8 cellular contexts compared by ENCODE assay signal in the genomic region with DNA sequence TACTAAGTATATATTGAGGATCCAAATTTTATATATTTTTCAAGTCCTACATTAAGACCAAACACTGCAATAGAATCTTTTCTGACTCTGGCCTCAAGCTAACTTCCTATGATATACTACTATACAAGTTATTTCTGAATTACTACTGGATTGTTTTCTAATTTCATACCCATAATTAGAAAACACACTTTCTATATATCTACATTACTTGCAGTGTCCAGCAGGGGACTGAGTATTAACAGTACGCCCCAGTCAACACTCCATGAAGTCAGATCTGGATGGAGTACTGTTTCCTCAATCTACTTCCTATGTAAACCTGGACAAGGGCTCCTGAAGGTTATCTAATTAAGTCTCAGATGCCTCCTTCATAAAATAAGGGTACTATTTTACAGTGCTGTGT.
DNase-seq lines count a peak whose midpoint lies in the region; ATAC-seq and TF ChIP-seq lines count a peak whose summit lies in the region.

No MANE protein-coding gene starts in this region.

- peak; percentile 37 for TF ChIP-seq CTCF in Calu3 (IDR thresholded peaks at IDR 0.05; ENCODE audit: unreplicated experiment)
- TF ChIP-seq CTCF in HFFc6 (IDR thresholded peaks at IDR 0.05): peak; percentile 74
- TF ChIP-seq CTCF in WTC11 (IDR thresholded peaks at IDR 0.05): no peak

- H3K9me3 Mint-ChIP-seq in Calu3 (ENCODE audit: low read depth, unreplicated experiment): peaks cover 2% of the 10 kb centered on the region
- H3K9me3 Mint-ChIP-seq in HFFc6: no peaks in the 10 kb centered on the region
- no peaks in the 10 kb centered on the region for H3K9me3 Mint-ChIP-seq in WTC11

- POLR2A ChIA-PET in WTC11 (lab: Charles Lee): no interaction called here

- intact Hi-C loops in Calu3 (cut with micrococcal nuclease; ENCODE audit: unreplicated experiment): no loop called here

- no TSS peak for BruUV-seq in Calu3 (replicated peaks; lab: Mats Ljungman, UMichigan)

- H3K27ac Mint-ChIP-seq in Calu3 (ENCODE audit: unreplicated experiment): peak overlapping the region; percentile 16
- no peak overlapping the region for H3K27ac Mint-ChIP-seq in HFFc6
- H3K27ac Mint-ChIP-seq in WTC11: no peak overlapping the region

- no peaks in the 10 kb centered on the region for H3K4me1 Mint-ChIP-seq in Calu3 (ENCODE audit: low read depth, unreplicated experiment)
- no peaks in the 10 kb centered on the region for H3K4me1 Mint-ChIP-seq in HFFc6 (ENCODE audit: low read depth)
- H3K4me1 Mint-ChIP-seq in WTC11: no peaks in the 10 kb centered on the region

- H3K36me3 Mint-ChIP-seq in Calu3 (ENCODE audit: insufficient read depth, unreplicated experiment) (no peaks in the 10 kb centered on the region), HFFc6 (ENCODE audit: low read depth) (no peaks in the 10 kb centered on the region), WTC11 (0 out of 2 replicates have a peak, but pooled peaks cover 4% of the 10 kb centered on the region)

- CTCF ChIA-PET in Calu3 (lab: Charles Lee): no interaction called here
- CTCF ChIA-PET in WTC11 (lab: Charles Lee): interaction anchor here (1.7 kb wide), 1 partner anchor 18 kb away, joined by 6 read pairs; no protein-coding TSS in a partner anchor

- H3K27me3 Mint-ChIP-seq in Calu3 (ENCODE audit: unreplicated experiment): no peaks in the 10 kb centered on the region
- H3K27me3 Mint-ChIP-seq in HFFc6 (ENCODE audit: insufficient read depth): no peaks in the 10 kb centered on the region
- H3K27me3 Mint-ChIP-seq in WTC11 (ENCODE audit: low read depth): no peaks in the 10 kb centered on the region

- no peak for DNase-seq in Calu3
- no peak for DNase-seq in HFFc6
- no peak for DNase-seq in WTC11 (ENCODE audit: low spot score)
- DNase-seq in lung microvascular endothelial cell (ENCODE audit: low read depth in 2 of 2): peak; percentile 23 to 31
- no peak for DNase-seq in NCI-H2227 (lab: John Stamatoyannopoulos, UW; ENCODE audit: unreplicated experiment)

- peak; percentile 51; the same call in 1 of the 2 replicates for ATAC-seq in WTC11
- no peak for ATAC-seq in GM19035 (IDR thresholded peaks at IDR 0.05; ENCODE audit: unreplicated experiment)
- ATAC-seq in HG02759 (IDR thresholded peaks at IDR 0.05; ENCODE audit: unreplicated experiment): no peak
- ATAC-seq in HG02970 (IDR thresholded peaks at IDR 0.05; ENCODE audit: low FRiP score, unreplicated experiment): no peak

- H3K4me3 Mint-ChIP-seq in Calu3 (ENCODE audit: low read depth, unreplicated experiment): no peak overlapping the region
- H3K4me3 Mint-ChIP-seq in HFFc6: no peak overlapping the region
- H3K4me3 Mint-ChIP-seq in WTC11: no peak overlapping the region

TF ChIP-seq in WTC11, 78 proteins besides CTCF, POLR2A, EP300 and RAD21:
- TF ChIP-seq NR2C2 (CRISPR knock-in tag; IDR thresholded peaks at IDR 0.05) (no peak), OVOL2 (CRISPR knock-in tag; IDR thresholded peaks at IDR 0.05; ENCODE audit: borderline replicate concordance) (no peak), GRHL2 (CRISPR knock-in tag; IDR thresholded peaks at IDR 0.05; ENCODE audit: insufficient replicate concordance, severe bottlenecking) (no peak), NFYB (CRISPR knock-in tag; conservative IDR thresholded peaks at IDR 0.05; ENCODE audit: low read depth) (no peak)
- TF ChIP-seq, protein P1, sequence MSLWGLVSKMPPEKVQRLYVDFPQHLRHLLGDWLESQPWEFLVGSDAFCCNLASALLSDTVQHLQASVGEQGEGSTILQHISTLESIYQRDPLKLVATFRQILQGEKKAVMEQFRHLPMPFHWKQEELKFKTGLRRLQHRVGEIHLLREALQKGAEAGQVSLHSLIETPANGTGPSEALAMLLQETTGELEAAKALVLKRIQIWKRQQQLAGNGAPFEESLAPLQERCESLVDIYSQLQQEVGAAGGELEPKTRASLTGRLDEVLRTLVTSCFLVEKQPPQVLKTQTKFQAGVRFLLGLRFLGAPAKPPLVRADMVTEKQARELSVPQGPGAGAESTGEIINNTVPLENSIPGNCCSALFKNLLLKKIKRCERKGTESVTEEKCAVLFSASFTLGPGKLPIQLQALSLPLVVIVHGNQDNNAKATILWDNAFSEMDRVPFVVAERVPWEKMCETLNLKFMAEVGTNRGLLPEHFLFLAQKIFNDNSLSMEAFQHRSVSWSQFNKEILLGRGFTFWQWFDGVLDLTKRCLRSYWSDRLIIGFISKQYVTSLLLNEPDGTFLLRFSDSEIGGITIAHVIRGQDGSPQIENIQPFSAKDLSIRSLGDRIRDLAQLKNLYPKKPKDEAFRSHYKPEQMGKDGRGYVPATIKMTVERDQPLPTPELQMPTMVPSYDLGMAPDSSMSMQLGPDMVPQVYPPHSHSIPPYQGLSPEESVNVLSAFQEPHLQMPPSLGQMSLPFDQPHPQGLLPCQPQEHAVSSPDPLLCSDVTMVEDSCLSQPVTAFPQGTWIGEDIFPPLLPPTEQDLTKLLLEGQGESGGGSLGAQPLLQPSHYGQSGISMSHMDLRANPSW (CRISPR knock-in tag; conservative IDR thresholded peaks at IDR 0.05; ENCODE audit: low read depth): no peak
- TF ChIP-seq, protein P2, sequence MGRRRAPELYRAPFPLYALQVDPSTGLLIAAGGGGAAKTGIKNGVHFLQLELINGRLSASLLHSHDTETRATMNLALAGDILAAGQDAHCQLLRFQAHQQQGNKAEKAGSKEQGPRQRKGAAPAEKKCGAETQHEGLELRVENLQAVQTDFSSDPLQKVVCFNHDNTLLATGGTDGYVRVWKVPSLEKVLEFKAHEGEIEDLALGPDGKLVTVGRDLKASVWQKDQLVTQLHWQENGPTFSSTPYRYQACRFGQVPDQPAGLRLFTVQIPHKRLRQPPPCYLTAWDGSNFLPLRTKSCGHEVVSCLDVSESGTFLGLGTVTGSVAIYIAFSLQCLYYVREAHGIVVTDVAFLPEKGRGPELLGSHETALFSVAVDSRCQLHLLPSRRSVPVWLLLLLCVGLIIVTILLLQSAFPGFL (CRISPR knock-in tag; IDR thresholded peaks at IDR 0.05; ENCODE audit: borderline replicate concordance): no peak
TF ChIP-seq in WTC11: peak in this region for 0.

Comparison
In these comparisons a context has a peak if more than half of its experiments do, and no peak if none do; other contexts are left out.
1. DNase-seq: peak in lung microvascular endothelial cell (2 of 2); none in Calu3 (single experiment), HFFc6 (single experiment), WTC11 (single experiment) and NCI-H2227 (single experiment).